ENCODE assay signal across 8 cellular contexts in the genomic region with DNA sequence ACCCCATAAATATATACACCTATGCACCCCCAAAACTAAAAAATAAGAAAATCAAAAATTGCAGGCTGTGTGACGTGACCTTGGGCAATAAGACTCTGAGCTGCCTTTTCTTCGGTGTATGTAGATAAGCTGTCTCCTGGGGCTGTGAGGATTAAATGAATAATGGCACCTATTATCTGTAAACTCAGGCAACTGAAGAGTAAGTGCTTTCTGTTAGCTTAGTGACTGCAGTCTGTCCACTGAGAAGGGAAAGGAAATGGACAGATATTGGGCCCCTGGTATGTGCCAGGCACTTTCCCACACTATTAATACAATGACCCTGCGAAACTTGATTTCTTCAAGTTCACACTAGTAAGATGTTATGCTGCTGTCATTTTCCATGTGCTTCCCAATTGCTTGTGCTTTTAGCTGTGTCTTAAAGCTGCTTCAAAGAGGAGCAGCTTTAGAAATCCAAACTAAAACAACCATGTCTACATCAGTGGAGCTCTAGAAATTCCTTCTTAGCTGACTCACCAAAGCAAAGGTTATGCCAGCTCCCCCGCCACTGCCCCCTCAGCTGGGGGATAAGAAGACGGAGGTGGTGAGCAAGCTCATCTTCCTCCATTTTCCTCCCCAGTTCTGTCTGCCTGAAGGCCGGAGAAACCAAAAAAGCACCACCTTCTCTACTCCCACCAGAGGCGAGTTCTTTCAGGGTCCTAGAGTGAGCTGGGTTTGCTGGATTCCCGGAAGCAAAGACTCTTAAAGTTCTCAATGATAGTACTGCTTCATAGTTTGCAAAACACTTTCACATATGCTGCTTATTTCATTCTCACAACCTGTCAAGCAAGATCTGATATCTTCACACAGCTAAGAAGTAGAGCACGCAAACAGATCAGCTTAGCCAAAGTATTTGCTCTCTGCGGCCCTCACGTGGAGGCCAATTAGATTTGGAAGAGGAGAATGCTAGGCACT. TPM values are rescaled to one million over a fixed set of nuclear protein-coding genes. Genes with fewer than 3 reads are reported as not detected.
DNase-seq lines count a peak whose midpoint lies in the region; ATAC-seq and TF ChIP-seq lines count a peak whose summit lies in the region.

No MANE protein-coding gene starts in this region.

- no peaks in the 10 kb centered on the region for H3K36me3 ChIP-seq in mucosa of descending colon (ENCODE audit: low read depth)

- peak overlapping the region; percentile 30 for H3K4me3 ChIP-seq in choroid plexus epithelial cell (ENCODE audit: low read depth, low read length)
- no peak overlapping the region for H3K4me3 ChIP-seq in mucosa of descending colon

- ATAC-seq in mucosa of descending colon (peak; percentile 25), HG03378 (IDR thresholded peaks at IDR 0.05; ENCODE audit: unreplicated experiment) (no peak), HG03342 (IDR thresholded peaks at IDR 0.05; ENCODE audit: unreplicated experiment) (no peak)

- no peaks in the 10 kb centered on the region for H3K9me3 ChIP-seq in mucosa of descending colon

- intact Hi-C loops in mucosa of descending colon (cut with DNase I, micrococcal nuclease): no loop called here

- no peaks in the 10 kb centered on the region for H3K4me1 ChIP-seq in mucosa of descending colon (ENCODE audit: low read depth)

- TF ChIP-seq CTCF in choroid plexus epithelial cell (conservative IDR thresholded peaks at IDR 0.05; ENCODE audit: low read depth, low read length): no peak
- TF ChIP-seq CTCF in mucosa of descending colon (IDR thresholded peaks at IDR 0.05): no peak

- DNase-seq in AG20443 (ENCODE audit: low spot score) (peak; percentile 64), NCI-H1436 treated with DMSO at 0.1 percent for 48 hours (lab: John Stamatoyannopoulos, UW) (peak; percentile 85), choroid plexus epithelial cell (ENCODE audit: low read depth) (peak; percentile 62), mucosa of descending colon (no peak), mesenteric fat pad (ENCODE audit: low spot score) (no peak)
- DNase-seq in effector CD8-positive, alpha-beta T cell (lab: John Stamatoyannopoulos, UW): no peak

RNA-seq across cellular contexts. Expression of a gene that starts 8.8 kb away (rescaled TPM):
- total RNA-seq in mucosa of descending colon (not detected), mesenteric fat pad (not detected)

RNA-seq across cellular contexts. Expression of a gene that starts 35.3 kb away (rescaled TPM):
- total RNA-seq in mucosa of descending colon (10 to 100 TPM; 51.8 to 78.4 (median 69.7) TPM), mesenteric fat pad (30.4 TPM)

Comparison
In these comparisons a context has a peak if more than half of its experiments do, and no peak if none do; other contexts are left out.
1. DNase-seq: peak in AG20443 (single experiment), NCI-H1436 treated with DMSO at 0.1 percent for 48 hours (single experiment) and choroid plexus epithelial cell (single experiment); none in mucosa of descending colon (0 of 3), mesenteric fat pad (single experiment) and effector CD8-positive, alpha-beta T cell (single experiment).